In the genomic region with DNA sequence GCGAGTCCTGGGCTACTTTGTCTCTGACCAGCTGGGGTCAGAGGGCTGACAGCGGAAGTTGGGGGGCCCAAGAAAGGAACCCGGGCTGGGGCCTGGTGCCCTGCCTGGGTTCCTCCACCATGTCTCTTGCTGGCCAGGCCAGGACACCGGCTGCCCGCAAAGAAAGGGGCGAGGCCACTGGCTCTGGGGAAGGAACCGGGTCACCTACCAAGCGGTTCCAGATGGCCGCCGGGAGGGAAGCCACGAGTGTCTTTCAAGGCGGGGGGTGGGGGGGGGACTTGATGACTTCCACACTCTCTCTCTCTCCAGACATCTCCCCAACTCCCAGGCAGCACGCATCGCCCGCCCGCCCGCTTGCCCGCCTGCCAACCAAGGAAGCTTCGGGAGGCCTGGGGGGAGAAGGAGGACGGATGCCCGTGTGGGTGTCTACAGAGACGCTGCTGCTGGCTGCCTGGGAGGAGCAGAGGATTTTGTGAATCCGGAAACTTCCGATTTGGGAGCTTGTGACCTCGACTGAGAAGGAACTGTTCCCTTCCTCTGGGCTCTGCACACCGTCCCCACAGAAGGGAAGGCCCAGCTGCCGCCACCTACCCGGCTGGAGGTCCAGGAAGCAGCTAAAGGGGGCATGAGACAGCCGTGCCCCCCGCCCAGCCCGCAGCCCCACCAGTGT, we compare ENCODE assay signal across 1 cellular context.
TF ChIP-seq lines count a peak whose summit lies in the region.

No MANE protein-coding gene starts in this region.

TF ChIP-seq in GM23338, 12 proteins besides CTCF, POLR2A, EP300 and RAD21 (continued from another document):
- TF ChIP-seq EZH2 (IDR thresholded peaks at IDR 0.05; ENCODE audit: low read depth, unreplicated experiment): no peak
- TF ChIP-seq EZH2phosphoT487 (IDR thresholded peaks at IDR 0.05; ENCODE audit: unreplicated experiment): no peak
